Comparison of ENCODE assay signal across 1 cellular context in genomic region chr20:47272893-47273590, GRCh38.
TF ChIP-seq lines count a peak whose summit lies in the region.

No MANE protein-coding gene starts in this region.

TF ChIP-seq in HCT116, 20 proteins besides CTCF, POLR2A, EP300 and RAD21 (continued from another document):
- no peak for TF ChIP-seq ZBTB33 (IDR thresholded peaks at IDR 0.05; ENCODE audit: extremely low read depth, insufficient replicate concordance, low read length)
- TF ChIP-seq MAX (IDR thresholded peaks at IDR 0.05): no peak; the same call in 1 of the 2 replicates
- no peak for TF ChIP-seq SRF (IDR thresholded peaks at IDR 0.05; ENCODE audit: low read depth)
- TF ChIP-seq CEBPB (IDR thresholded peaks at IDR 0.05; ENCODE audit: low read depth): no peak
- TF ChIP-seq ZNF274 (IDR thresholded peaks at IDR 0.05; ENCODE audit: low read depth, low read length): no peak
- TF ChIP-seq POLR2AphosphoS5 (IDR thresholded peaks at IDR 0.05; ENCODE audit: low read depth, low read length): no peak
- no peak for TF ChIP-seq EZH2phosphoT487 (IDR thresholded peaks at IDR 0.05; ENCODE audit: borderline replicate concordance)
- TF ChIP-seq REST (IDR thresholded peaks at IDR 0.05; ENCODE audit: low read depth): no peak
- TF ChIP-seq SP1 (IDR thresholded peaks at IDR 0.05; ENCODE audit: low read depth): no peak
